ENCODE assay signal across 12 cellular contexts in genomic region chr10:102397222-102398171, GRCh38. TPM values are rescaled to one million over a fixed set of nuclear protein-coding genes. Genes with fewer than 3 reads are reported as not detected.
A peak's percentile ranks its signal among the peaks of the same experiment; 100 is the strongest.
DNase-seq lines count a peak whose midpoint lies in the region; ATAC-seq and TF ChIP-seq lines count a peak whose summit lies in the region.
"Had no signal": no experiment of that assay in that cellular context is flagged by ENCODE, and none has a peak within 500 bp of the region (broad histone marks: within the 10 kb centered on the region; RNA-seq: fewer than 3 reads in every experiment).

No MANE protein-coding gene starts in this region.

- no peaks in the 10 kb centered on the region for H3K27me3 Mint-ChIP-seq in activated T-helper 17 cell treated with anti-CD3 and anti-CD28 coated beads, Interleukin-2, amount 50 U/mL, for 72 hours
- no peaks in the 10 kb centered on the region for H3K27me3 Mint-ChIP-seq in natural killer cell treated with Interleukin-12 subunit alpha and Interleukin-12 subunit beta and Interleukin-15 and Interleukin-18, amount 100 ng/mL, for 72 hours

- H3K4me3 ChIP-seq in BLaER1 treated with 17β-estradiol and CSF1 and Interleukin-3, amounts not matched to agents 10 nM and 100 nM, result peak overlapping the region in 4 of 10 experiments; percentile 69 to 91 (median 76); a peak in 7 of 20 replicates
- peak overlapping the region; percentile 70 for H3K4me3 ChIP-seq in GM12875 (ENCODE audit: low read depth, low read length)

- H3K4me1 Mint-ChIP-seq in activated T-helper 17 cell treated with anti-CD3 and anti-CD28 coated beads, Interleukin-2, amount 50 U/mL, for 72 hours, result peaks cover 11% of the 10 kb centered on the region
- H3K4me1 Mint-ChIP-seq in natural killer cell treated with Interleukin-12 subunit alpha and Interleukin-12 subunit beta and Interleukin-15 and Interleukin-18, amount 100 ng/mL, for 72 hours (ENCODE audit: low read depth in 2 of 2), result peaks cover 36 to 50% of the 10 kb centered on the region in 2 donors

- peaks cover 42 to 53% (median 50%) of the 10 kb centered on the region in 10 experiments for H3K4me1 ChIP-seq in BLaER1 treated with 17β-estradiol and CSF1 and Interleukin-3, amounts not matched to agents 10 nM and 100 nM

- peaks cover 0 to 60% (median 22%) of the 10 kb centered on the region in 11 experiments; a peak in 15 of 22 replicates for H4K20me1 ChIP-seq in BLaER1 treated with 17β-estradiol and CSF1 and Interleukin-3, amounts not matched to agents 10 nM and 100 nM

- peak overlapping the region in 6 of 11 experiments; percentile 84 to 97 (median 89); a peak in 8 of 22 replicates for H3K9ac ChIP-seq in BLaER1 treated with 17β-estradiol and CSF1 and Interleukin-3, amounts not matched to agents 10 nM and 100 nM

- no peak for ATAC-seq in activated T-helper 17 cell treated with anti-CD3 and anti-CD28 coated beads, Interleukin-2, amount 50 U/mL, for 72 hours (replicated peaks)
- no peak for ATAC-seq in natural killer cell treated with Interleukin-12 subunit alpha and Interleukin-12 subunit beta and Interleukin-15 and Interleukin-18, amount 100 ng/mL, for 72 hours
- ATAC-seq in HG03135 (IDR thresholded peaks at IDR 0.05; ENCODE audit: unreplicated experiment), result no peak

- H3K9me3 ChIP-seq in BLaER1 treated with 17β-estradiol and CSF1 and Interleukin-3, amounts not matched to agents 10 nM and 100 nM (replicated peaks in 1 of 11), result no peaks in the 10 kb centered on the region
- H3K9me3 ChIP-seq: adrenal gland, vagina had no signal

- peak overlapping the region; percentile 86 to 100 (median 97); a peak in 14 of 22 replicates for H3K4me2 ChIP-seq in BLaER1 treated with 17β-estradiol and CSF1 and Interleukin-3, amounts not matched to agents 10 nM and 100 nM

- H3K9me3 Mint-ChIP-seq in activated T-helper 17 cell treated with anti-CD3 and anti-CD28 coated beads, Interleukin-2, amount 50 U/mL, for 72 hours, result no peaks in the 10 kb centered on the region
- H3K9me3 Mint-ChIP-seq in natural killer cell treated with Interleukin-12 subunit alpha and Interleukin-12 subunit beta and Interleukin-15 and Interleukin-18, amount 100 ng/mL, for 72 hours, result no peaks in the 10 kb centered on the region

- H3K27ac Mint-ChIP-seq in activated T-helper 17 cell treated with anti-CD3 and anti-CD28 coated beads, Interleukin-2, amount 50 U/mL, for 72 hours, result peak overlapping the region; percentile 96
- peak overlapping the region; percentile 95 to 99 for H3K27ac Mint-ChIP-seq in natural killer cell treated with Interleukin-12 subunit alpha and Interleukin-12 subunit beta and Interleukin-15 and Interleukin-18, amount 100 ng/mL, for 72 hours

- no peak for TF ChIP-seq CTCF in GM12875 (IDR thresholded peaks at IDR 0.05; ENCODE audit: borderline replicate concordance, insufficient read depth, low read depth, low read length)

- H3K27me3 ChIP-seq in BLaER1 treated with 17β-estradiol and CSF1 and Interleukin-3, amounts not matched to agents 10 nM and 100 nM, result no peaks in the 10 kb centered on the region
- H3K27me3 ChIP-seq: adrenal gland, vagina had no signal

- peaks cover 84% of the 10 kb centered on the region for H3K36me3 Mint-ChIP-seq in activated T-helper 17 cell treated with anti-CD3 and anti-CD28 coated beads, Interleukin-2, amount 50 U/mL, for 72 hours (ENCODE audit: low read depth)
- peaks cover 7% of the 10 kb centered on the region for H3K36me3 Mint-ChIP-seq in natural killer cell treated with Interleukin-12 subunit alpha and Interleukin-12 subunit beta and Interleukin-15 and Interleukin-18, amount 100 ng/mL, for 72 hours

- peak overlapping the region; percentile 98 for H3K4me3 Mint-ChIP-seq in activated T-helper 17 cell treated with anti-CD3 and anti-CD28 coated beads, Interleukin-2, amount 50 U/mL, for 72 hours
- peak overlapping the region; percentile 95 for H3K4me3 Mint-ChIP-seq in natural killer cell treated with Interleukin-12 subunit alpha and Interleukin-12 subunit beta and Interleukin-15 and Interleukin-18, amount 100 ng/mL, for 72 hours

- DNase-seq in natural killer cell treated with Interleukin-12 subunit alpha and Interleukin-12 subunit beta and Interleukin-15 and Interleukin-18, amount 100 ng/mL, for 72 hours (ENCODE audit: low spot score), result peak; percentile 54
- DNase-seq in HPDE6-E6E7 (ENCODE audit: extremely low spot score), result no peak
- DNase-seq in H4 (ENCODE audit: low spot score), result no peak
- DNase-seq in KG1 (lab: John Stamatoyannopoulos, UW), result no peak
- DNase-seq: adrenal gland, DMS153, NCI-H1436 treated with DMSO at 0.1 percent for 48 hours had no signal

- peak overlapping the region in 1 of 11 experiments; percentile 97; a peak in 1 of 22 replicates for H3K27ac ChIP-seq in BLaER1 treated with 17β-estradiol and CSF1 and Interleukin-3, amounts not matched to agents 10 nM and 100 nM

- peaks cover 13 to 57% (median 38%) of the 10 kb centered on the region in 11 experiments; a peak in 21 of 22 replicates for H3K36me3 ChIP-seq in BLaER1 treated with 17β-estradiol and CSF1 and Interleukin-3, amounts not matched to agents 10 nM and 100 nM

RNA-seq across cellular contexts. Expression of gene NFKB2, which starts 2.0 kb away (rescaled TPM):
- total RNA-seq in activated T-helper 17 cell treated with anti-CD3 and anti-CD28 coated beads, Interleukin-2, amount 50 U/mL, for 72 hours, result 100 to 1,000 TPM; 192 to 372 TPM
- 100 to 1,000 TPM; 370 to 522 TPM for total RNA-seq in natural killer cell treated with Interleukin-12 subunit alpha and Interleukin-12 subunit beta and Interleukin-15 and Interleukin-18, amount 100 ng/mL, for 72 hours
- 6.1 and 6.7 TPM in 2 replicates for total RNA-seq in H4 (2014; rRNA removed; shearing (Covaris generic))

RNA-seq across cellular contexts. Expression of gene PSD, which starts 21.1 kb away (rescaled TPM):
- total RNA-seq in activated T-helper 17 cell treated with anti-CD3 and anti-CD28 coated beads, Interleukin-2, amount 50 U/mL, for 72 hours, result 1 to 10 TPM; 3.0 to 8.0 TPM
- 1 to 10 TPM; 2.3 to 7.6 TPM for total RNA-seq in natural killer cell treated with Interleukin-12 subunit alpha and Interleukin-12 subunit beta and Interleukin-15 and Interleukin-18, amount 100 ng/mL, for 72 hours
- 0.06 TPM in 1 of 2 replicates, not detected in the other for total RNA-seq in H4 (2014; rRNA removed; shearing (Covaris generic))

RNA-seq across cellular contexts. Expression of gene FBXL15, which starts 23.1 kb away (rescaled TPM):
- total RNA-seq in activated T-helper 17 cell treated with anti-CD3 and anti-CD28 coated beads, Interleukin-2, amount 50 U/mL, for 72 hours, result 10 to 100 TPM; 12.6 to 15.4 TPM
- 10 to 100 TPM; 22.0 to 23.7 TPM for total RNA-seq in natural killer cell treated with Interleukin-12 subunit alpha and Interleukin-12 subunit beta and Interleukin-15 and Interleukin-18, amount 100 ng/mL, for 72 hours
- total RNA-seq in H4 (2014; rRNA removed; shearing (Covaris generic)), result 7.3 and 10.3 TPM in 2 replicates

RNA-seq across cellular contexts. Expression of gene CUEDC2, which starts 34.9 kb away (rescaled TPM):
- 10 to 100 TPM; 53.3 to 58.5 TPM for total RNA-seq in activated T-helper 17 cell treated with anti-CD3 and anti-CD28 coated beads, Interleukin-2, amount 50 U/mL, for 72 hours
- total RNA-seq in natural killer cell treated with Interleukin-12 subunit alpha and Interleukin-12 subunit beta and Interleukin-15 and Interleukin-18, amount 100 ng/mL, for 72 hours, result 10 to 100 TPM; 39.8 to 58.5 TPM
- total RNA-seq in H4 (2014; rRNA removed; shearing (Covaris generic)), result 47.4 and 64.5 TPM in 2 replicates

RNA-seq across cellular contexts. Expression of gene C10orf95, which starts 53.8 kb away (rescaled TPM):
- under 1 TPM; 0.29 to 0.39 TPM for total RNA-seq in activated T-helper 17 cell treated with anti-CD3 and anti-CD28 coated beads, Interleukin-2, amount 50 U/mL, for 72 hours
- total RNA-seq in natural killer cell treated with Interleukin-12 subunit alpha and Interleukin-12 subunit beta and Interleukin-15 and Interleukin-18, amount 100 ng/mL, for 72 hours, result under 1 TPM in 1 of 2 donors, not detected in 1; 0.98 TPM
- not detected in 2 replicates for total RNA-seq in H4 (2014; rRNA removed; shearing (Covaris generic))
- total RNA-seq: vagina had no signal

Comparison
In these comparisons a context has a peak if more than half of its experiments do, and no peak if none do; other contexts are left out.
1. RNA of gene NFKB2, which starts 2.0 kb away (total RNA-seq): 370 to 522 TPM in natural killer cell treated with Interleukin-12 subunit alpha and Interleukin-12 subunit beta and Interleukin-15 and Interleukin-18, amount 100 ng/mL, for 72 hours and 192 to 372 TPM in activated T-helper 17 cell treated with anti-CD3 and anti-CD28 coated beads, Interleukin-2, amount 50 U/mL, for 72 hours; 6.1 to 6.7 TPM in H4; every median in the first group is over 10 times any median in the second.